ENCODE assay signal across 9 cellular contexts in genomic region chr12:113049976-113050742, GRCh38. TPM values are rescaled to one million over a fixed set of nuclear protein-coding genes. Genes with fewer than 3 reads are reported as not detected.
DNase-seq lines count a peak whose midpoint lies in the region; TF ChIP-seq lines count a peak whose summit lies in the region.
"Had no signal": no experiment of that assay in that cellular context is flagged by ENCODE, and none has a peak within 500 bp of the region (broad histone marks: within the 10 kb centered on the region; RNA-seq: fewer than 3 reads in every experiment).

No MANE protein-coding gene starts in this region.

- no peaks in the 10 kb centered on the region for H3K36me3 ChIP-seq in A673 (ENCODE audit: insufficient read depth, low read length, poor library complexity, severe bottlenecking)

- CTCF ChIA-PET in A673 (lab: Charles Lee): no interaction called here

- POLR2A ChIA-PET in A673 (lab: Charles Lee; ENCODE audit: low non-redundant PET): no interaction called here

- no peaks in the 10 kb centered on the region for H3K4me1 ChIP-seq in A673 (ENCODE audit: insufficient read depth, low read length, poor library complexity, severe bottlenecking)

- DNase-seq in A673 (ENCODE audit: low spot score): no peak
- peak; percentile 63 for DNase-seq in GM20000 (ENCODE audit: low spot score)
- DNase-seq in NOMO-1 treated with DMSO at 0.1 percent for 48 hours (lab: John Stamatoyannopoulos, UW; ENCODE audit: unreplicated experiment): peak; percentile 15
- no peak for DNase-seq in fibroblast of villous mesenchyme (ENCODE audit: low read depth)
- no peak for DNase-seq in NCI-H2227 (lab: John Stamatoyannopoulos, UW; ENCODE audit: unreplicated experiment)
- DNase-seq in activated CD4-positive, alpha-beta T cell treated with anti-CD3 and anti-CD28 coated beads, Interleukin-2, amount 50 U/mL, for 4 hours: no peak
- no peak for DNase-seq in medulla oblongata (ENCODE audit: extremely low spot score)
- DNase-seq in NK-92 treated with Interleukin-12 subunit alpha and Interleukin-12 subunit beta, amount 100 ng/mL, for 24 hours (lab: John Stamatoyannopoulos, UW): no peak
- DNase-seq: stimulated activated CD4-positive, alpha-beta T cell treated with anti-CD3 and anti-CD28 coated beads, Interleukin-1b, Interleukin-23, amount 100 ng/mL, for 48 hours had no signal

- H3K9me3 ChIP-seq in A673 (ENCODE audit: low read depth, low read length, poor library complexity, severe bottlenecking): no peaks in the 10 kb centered on the region

- no TSS peak for BruUV-seq in A673 (replicated peaks; lab: Mats Ljungman, UMichigan)

- intact Hi-C loops in A673 (cut with micrococcal nuclease; ENCODE audit: unreplicated experiment): loop anchor here (5.0 to 10.0 kb wide), 3 partner anchors 47 to 375 kb away; partner anchors contain the start of gene SDSL

- TF ChIP-seq CTCF in A673 (conservative IDR thresholded peaks at IDR 0.05; ENCODE audit: low read depth, low read length): peak; percentile 36; the same call in 1 of the 2 replicates
- peak; percentile 31 for TF ChIP-seq CTCF in GM20000 (IDR thresholded peaks at IDR 0.05; ENCODE audit: extremely low read depth, missing control alignments)
- peak; percentile 16 for TF ChIP-seq CTCF in fibroblast of villous mesenchyme (IDR thresholded peaks at IDR 0.05; ENCODE audit: insufficient read depth, low read depth, low read length)

- H3K27ac ChIP-seq in A673 (ENCODE audit: low read depth, low read length, poor library complexity, severe bottlenecking): no peak overlapping the region

- H3K27me3 ChIP-seq in A673 (replicated peaks; ENCODE audit: insufficient read depth, low read depth, low read length, poor library complexity): peaks cover 5% of the 10 kb centered on the region

- H3K4me3 ChIP-seq in A673 (ENCODE audit: low read depth, low read length, poor library complexity, severe bottlenecking): no peak overlapping the region
- H3K4me3 ChIP-seq in fibroblast of villous mesenchyme (ENCODE audit: low read depth, low read length): no peak overlapping the region

RNA-seq across cellular contexts. Expression of gene DTX1, which starts 6.4 kb away (rescaled TPM):
- total RNA-seq in A673 (2021) (5.5 and 6.1 TPM in 2 replicates), fibroblast of villous mesenchyme (not detected in 2 replicates)

Comparison
In these comparisons a context has a peak if more than half of its experiments do, and no peak if none do; other contexts are left out.
1. DNase-seq: peak in GM20000 (single experiment) and NOMO-1 treated with DMSO at 0.1 percent for 48 hours (single experiment); none in A673 (single experiment), fibroblast of villous mesenchyme (single experiment), NCI-H2227 (single experiment), activated CD4-positive, alpha-beta T cell treated with anti-CD3 and anti-CD28 coated beads, Interleukin-2, amount 50 U/mL, for 4 hours (0 of 2), medulla oblongata (single experiment) and NK-92 treated with Interleukin-12 subunit alpha and Interleukin-12 subunit beta, amount 100 ng/mL, for 24 hours (single experiment).
2. Peak in every context shown above with its lines, with median percentiles within 50 percentile points of each other: CTCF ChIP-seq.